Comparison of ENCODE assay signal across 11 cellular contexts in genomic region chr18:26556573-26556972, GRCh38. TPM values are rescaled to one million over a fixed set of nuclear protein-coding genes. Genes with fewer than 3 reads are reported as not detected.
A peak's percentile ranks its signal among the peaks of the same experiment; 100 is the strongest.
DNase-seq lines count a peak whose midpoint lies in the region; ATAC-seq and TF ChIP-seq lines count a peak whose summit lies in the region.
"Had no signal": no experiment of that assay in that cellular context is flagged by ENCODE, and none has a peak within 500 bp of the region (broad histone marks: within the 10 kb centered on the region; RNA-seq: fewer than 3 reads in every experiment).

No MANE protein-coding gene starts in this region.

- ATAC-seq in GM18502 (IDR thresholded peaks at IDR 0.05; ENCODE audit: poor library complexity, unreplicated experiment) (peak; percentile 94), GM21526 (IDR thresholded peaks at IDR 0.05; ENCODE audit: low FRiP score, unreplicated experiment) (peak; percentile 83), HG03159 (IDR thresholded peaks at IDR 0.05; ENCODE audit: unreplicated experiment) (peak; percentile 83)

- peak; percentile 21 for DNase-seq in fibroblast of mammary gland (ENCODE audit: low read depth)
- no peak for DNase-seq in mucosa of gallbladder (ENCODE audit: low spot score)
- DNase-seq in GF-D8 (lab: John Stamatoyannopoulos, UW) = no peak
- DNase-seq in activated CD4-positive, alpha-beta T cell treated with anti-CD3 and anti-CD28 coated beads, Interleukin-2, amount 50 U/mL, for 48 hours = no peak
- DNase-seq in NCI-H2081 (lab: John Stamatoyannopoulos, UW) = no peak
- DNase-seq: cortex of kidney, NCI-H1930, ovary had no signal

- TF ChIP-seq CTCF in fibroblast of mammary gland (conservative IDR thresholded peaks at IDR 0.05; ENCODE audit: control insufficient read depth, insufficient read depth, low read depth, low read length) = no peak

- no peak overlapping the region for H3K4me3 ChIP-seq in fibroblast of mammary gland (ENCODE audit: control insufficient read depth, low read depth, low read length)
- H3K4me3 ChIP-seq: ovary had no signal

RNA-seq across cellular contexts. Expression of gene KCTD1, which starts 8.2 kb away (rescaled TPM):
- 21.4 TPM for total RNA-seq in mucosa of gallbladder
